15 cellular contexts compared by ENCODE assay signal in the genomic region with DNA sequence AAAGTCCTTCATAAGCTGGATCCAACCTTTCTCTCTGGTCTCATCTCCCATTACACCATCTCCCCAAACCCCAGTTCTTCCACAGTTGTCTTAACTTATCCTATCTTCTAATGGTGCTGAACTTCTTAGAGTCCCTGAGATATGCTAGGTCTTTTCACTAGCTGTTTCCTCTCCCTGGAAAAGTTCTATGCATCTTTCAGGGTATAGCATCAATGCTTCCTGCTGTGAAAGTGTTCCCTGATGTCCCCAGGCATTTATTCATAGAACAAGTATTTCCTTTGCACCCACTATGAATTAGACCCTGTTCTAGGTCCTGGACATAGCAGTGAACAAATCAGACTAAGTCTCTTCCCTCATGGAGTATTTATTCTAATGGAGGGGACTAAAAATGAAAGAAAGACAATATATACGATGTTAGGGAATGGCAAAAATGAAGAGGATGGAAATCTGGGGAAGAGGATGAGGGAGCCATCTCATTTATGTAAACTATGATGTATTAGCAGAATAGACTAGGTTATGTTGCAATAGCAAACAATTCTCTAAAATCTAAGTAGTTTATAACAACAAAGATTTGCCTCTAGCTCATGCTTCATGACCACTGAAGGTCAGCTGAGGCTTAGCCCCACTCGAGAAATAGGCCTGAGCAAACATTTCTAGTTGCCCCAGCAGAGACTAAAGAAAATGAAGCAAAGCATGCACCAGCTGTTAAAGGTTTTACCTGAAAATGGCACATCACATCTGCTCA.
DNase-seq lines count a peak whose midpoint lies in the region; ATAC-seq and TF ChIP-seq lines count a peak whose summit lies in the region.
"Had no signal": no experiment of that assay in that cellular context is flagged by ENCODE, and none has a peak within 500 bp of the region (broad histone marks: within the 10 kb centered on the region; RNA-seq: fewer than 3 reads in every experiment).

No MANE protein-coding gene starts in this region.

- no peak for TF ChIP-seq CTCF in vagina (IDR thresholded peaks at IDR 0.05)

- intact Hi-C loops in vagina (cut with DNase I): no loop called here

- ATAC-seq in esophagus mucosa: no peak
- ATAC-seq: A549, GM12878 had no signal

- TF ChIP-seq POLR2A in vagina (IDR thresholded peaks at IDR 0.05): no peak

- H3K36me3 ChIP-seq in adipocyte (ENCODE audit: control insufficient read depth, insufficient read depth, low read length, severe bottlenecking) (no peaks in the 10 kb centered on the region), vagina (no peaks in the 10 kb centered on the region)
- H3K36me3 ChIP-seq: BE2C had no signal

- H3K4me3 ChIP-seq in adipocyte (ENCODE audit: low read length): no peak overlapping the region
- no peak overlapping the region for H3K4me3 ChIP-seq in vagina
- H3K4me3 ChIP-seq: A549, GM12878 had no signal

- peak; percentile 26 for DNase-seq in ELR (ENCODE audit: low read depth)
- peak; percentile 52 for DNase-seq in adipocyte (ENCODE audit: low read depth)
- peak; percentile 73 for DNase-seq in iris pigment epithelial cell (ENCODE audit: low read depth)
- no peak for DNase-seq in vagina (ENCODE audit: extremely low spot score in 2 of 2)
- DNase-seq in stimulated activated CD8-positive, alpha-beta memory T cell treated with anti-CD3 and anti-CD28 coated beads, Interleukin-4, amount 100 ng/mL, for 48 hours: no peak
- no peak for DNase-seq in NCI-H524 treated with DMSO at 0.1 percent for 48 hours (lab: John Stamatoyannopoulos, UW)
- DNase-seq: BE2C, DMS153, DMS79 treated with DMSO at 0.1 percent for 48 hours, GOT3, H9 had no signal

- H3K4me1 ChIP-seq in adipocyte (ENCODE audit: control insufficient read depth, insufficient read depth, low read length) (peaks cover 18% of the 10 kb centered on the region), vagina (no peaks in the 10 kb centered on the region)
- H3K4me1 ChIP-seq: A549 had no signal

- H3K9me3 ChIP-seq in adipocyte (ENCODE audit: control insufficient read depth, low read length): no peaks in the 10 kb centered on the region
- H3K9me3 ChIP-seq in vagina: no peaks in the 10 kb centered on the region
- H3K9me3 ChIP-seq: A549, BE2C had no signal

- no peak overlapping the region for H3K27ac ChIP-seq in vagina
- H3K27ac ChIP-seq: A549, C4-2B had no signal

- H3K27me3 ChIP-seq in adipocyte (replicated peaks; ENCODE audit: control insufficient read depth, insufficient read depth, low read length) (no peaks in the 10 kb centered on the region), vagina (no peaks in the 10 kb centered on the region)
- H3K27me3 ChIP-seq: BE2C had no signal

- H3K9ac ChIP-seq in adipocyte (ENCODE audit: low read length): no peak overlapping the region

Comparison
In these comparisons a context has a peak if more than half of its experiments do, and no peak if none do; other contexts are left out.
1. DNase-seq: peak in ELR (single experiment), adipocyte (single experiment) and iris pigment epithelial cell (single experiment); none in vagina (0 of 2), stimulated activated CD8-positive, alpha-beta memory T cell treated with anti-CD3 and anti-CD28 coated beads, Interleukin-4, amount 100 ng/mL, for 48 hours (single experiment) and NCI-H524 treated with DMSO at 0.1 percent for 48 hours (single experiment).